18 cellular contexts compared by ENCODE assay signal in the genomic region with DNA sequence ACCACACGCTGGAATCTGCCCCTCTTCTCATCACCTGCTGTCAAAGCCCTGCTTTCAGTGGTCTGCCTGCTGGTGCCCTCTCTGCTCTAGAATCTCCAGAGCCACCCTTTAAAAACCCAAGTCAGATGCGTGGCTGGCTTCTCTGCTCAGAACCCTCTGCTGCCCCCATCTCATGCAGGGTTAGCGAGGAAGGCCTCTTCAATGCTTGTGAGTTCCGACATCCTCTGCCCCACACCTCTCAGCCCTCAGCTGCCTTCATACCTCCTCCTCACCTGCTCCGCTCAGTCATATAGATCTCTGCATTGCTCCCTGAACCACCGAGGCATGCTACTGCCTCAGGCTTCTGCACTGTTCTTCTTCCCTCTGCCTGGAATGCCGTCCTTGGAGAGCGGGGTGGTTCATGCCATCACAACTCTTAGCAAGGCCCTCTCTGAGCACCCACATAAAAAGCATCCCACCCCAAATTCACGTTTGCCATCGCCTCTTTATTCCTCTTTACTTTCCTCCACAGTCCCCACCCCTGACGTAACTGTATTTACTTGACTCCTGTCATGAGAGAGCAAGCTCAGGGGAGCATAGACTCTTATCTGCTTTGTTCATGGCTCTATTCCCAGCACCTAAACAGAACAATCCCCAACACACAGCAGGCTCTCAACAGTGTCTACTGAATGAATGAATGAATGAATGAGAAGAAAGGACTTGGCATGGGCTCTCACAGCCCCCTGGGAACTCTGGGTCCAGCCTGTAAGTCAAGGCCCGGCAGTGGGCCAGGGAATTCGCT. TPM values are rescaled to one million over a fixed set of nuclear protein-coding genes. Genes with fewer than 3 reads are reported as not detected.
A peak's percentile ranks its signal among the peaks of the same experiment; 100 is the strongest.
DNase-seq lines count a peak whose midpoint lies in the region; ATAC-seq, FAIRE-seq and TF ChIP-seq lines count a peak whose summit lies in the region.
"Had no signal": no experiment of that assay in that cellular context is flagged by ENCODE, and none has a peak within 500 bp of the region (broad histone marks: within the 10 kb centered on the region; RNA-seq: fewer than 3 reads in every experiment).

No MANE protein-coding gene starts in this region.

- H3K27me3 ChIP-seq in ACC112 (ENCODE audit: insufficient read depth, low read length) (no peaks in the 10 kb centered on the region), astrocyte (ENCODE audit: insufficient read depth, low read length) (no peaks in the 10 kb centered on the region), heart right ventricle (no peaks in the 10 kb centered on the region), pancreas (no peaks in the 10 kb centered on the region), PC-9 (ENCODE audit: insufficient read depth, low read depth) (no peaks in the 10 kb centered on the region)
- H3K27me3 ChIP-seq: dorsolateral prefrontal cortex had no signal

- H3K27me3 Mint-ChIP-seq in astrocyte (ENCODE audit: low read depth, unreplicated experiment), result no peaks in the 10 kb centered on the region
- H3K27me3 Mint-ChIP-seq: T-cell had no signal

- H2AFZ ChIP-seq in ACC112 (ENCODE audit: low read length, unreplicated experiment) (no peak overlapping the region), astrocyte (ENCODE audit: low read depth, low read length) (no peak overlapping the region), PC-9 (no peak overlapping the region)

- DNase-seq in astrocyte (ENCODE audit: low read depth), result no peak
- no peak for DNase-seq in heart right ventricle
- DNase-seq in pancreas, result peak in 2 of 6 donors; percentile 15 to 46
- no peak for DNase-seq in PC-9
- no peak for DNase-seq in DMS53 treated with DMSO at 0.1 percent for 48 hours (lab: John Stamatoyannopoulos, UW; ENCODE audit: unreplicated experiment)
- DNase-seq in medulla oblongata (ENCODE audit: extremely low spot score), result no peak
- no peak for DNase-seq in putamen (ENCODE audit: low spot score)
- DNase-seq: activated CD4-positive, alpha-beta T cell treated with anti-CD3 and anti-CD28 coated beads for 4 hours; activated T-cell treated with anti-CD3 and anti-CD28 coated beads, Interleukin-2, amount 50 U/mL, for 48 hours; amygdala; DMS 273 treated with DMSO at 0.1 percent for 48 hours; PC-3; small intestine; T-cell had no signal

- CTCF ChIA-PET in PC-9 (lab: Charles Lee), result interaction anchor here (0.5 kb wide), 1 partner anchor 56 kb away, joined by 3 read pairs; no protein-coding TSS in a partner anchor

- H3K9me3 ChIP-seq in astrocyte (ENCODE audit: insufficient read depth, low read depth, low read length), result no peaks in the 10 kb centered on the region
- H3K9me3 ChIP-seq in heart right ventricle, result no peaks in the 10 kb centered on the region
- H3K9me3 ChIP-seq in pancreas, result no peaks in the 10 kb centered on the region
- H3K9me3 ChIP-seq in PC-9 (ENCODE audit: insufficient read depth, low read depth), result no peaks in the 10 kb centered on the region

- peak overlapping the region; percentile 67 for H3K27ac Mint-ChIP-seq in astrocyte (ENCODE audit: unreplicated experiment)
- H3K27ac Mint-ChIP-seq: natural killer cell treated with Interleukin-12 subunit alpha and Interleukin-12 subunit beta and Interleukin-15 and Interleukin-18, amount 100 ng/mL, for 72 hours; T-cell had no signal

- POLR2A ChIA-PET in PC-9 (lab: Charles Lee; ENCODE audit: unreplicated experiment), result no interaction called here

- 45 to 60% methylated on average over 13 of the region's 13 CpGs for WGBS in heart right ventricle, 2 donors
- 59% methylated on average over 13 of the region's 13 CpGs for WGBS in pancreas, 2 donors

- H3K4me2 ChIP-seq in astrocyte (ENCODE audit: low read length) (peak overlapping the region; percentile 53), PC-9 (no peak overlapping the region)

- BruUV-seq in PC-9 (replicated peaks; lab: Mats Ljungman, UMichigan), result no TSS peak

- peaks cover 79% of the 10 kb centered on the region for H3K4me1 Mint-ChIP-seq in astrocyte (ENCODE audit: low read depth, unreplicated experiment)
- H3K4me1 Mint-ChIP-seq: T-cell had no signal

- ATAC-seq in heart right ventricle (peak; percentile 43 to 82 (median 75)), pancreas (peak; percentile 51 to 84 (median 72))
- ATAC-seq: natural killer cell treated with Interleukin-12 subunit alpha and Interleukin-12 subunit beta and Interleukin-15 and Interleukin-18, amount 100 ng/mL, for 72 hours; PC-3; T-cell had no signal

- no peak for TF ChIP-seq CTCF in astrocyte (IDR thresholded peaks at IDR 0.05; ENCODE audit: insufficient read depth, low read depth, low read length)
- TF ChIP-seq CTCF in heart right ventricle (IDR thresholded peaks at IDR 0.05), result no peak
- TF ChIP-seq CTCF in pancreas (IDR thresholded peaks at IDR 0.05), result no peak
- no peak for TF ChIP-seq CTCF in PC-9 (conservative IDR thresholded peaks at IDR 0.05)

- H3K9me2 ChIP-seq in PC-9 (ENCODE audit: insufficient read depth), result no peaks in the 10 kb centered on the region

- H3F3A ChIP-seq in PC-9 (ENCODE audit: insufficient read depth, low read depth), result peaks cover 7% of the 10 kb centered on the region

- peaks cover 28% of the 10 kb centered on the region for H3K4me1 ChIP-seq in ACC112 (ENCODE audit: control insufficient read depth, insufficient read depth, low read length, unreplicated experiment)
- H3K4me1 ChIP-seq in astrocyte (ENCODE audit: insufficient read depth, low read length), result peaks cover 64% of the 10 kb centered on the region
- H3K4me1 ChIP-seq in heart right ventricle, result peaks cover 20 to 99% (median 88%) of the 10 kb centered on the region in 9 donors
- H3K4me1 ChIP-seq in pancreas, result peaks cover 25 to 57% (median 44%) of the 10 kb centered on the region in 3 donors
- H3K4me1 ChIP-seq in PC-9 (replicated peaks; ENCODE audit: insufficient read depth), result peaks cover 27% of the 10 kb centered on the region

- FAIRE-seq in astrocyte (lab: Jason Lieb, UNC) (no peak), pancreas (lab: Jason Lieb, UNC) (no peak)
- FAIRE-seq: keratinocyte, small intestine had no signal

- H3K9ac ChIP-seq in astrocyte (ENCODE audit: low read length), result peak overlapping the region; percentile 70

- H3K9me3 Mint-ChIP-seq in astrocyte (ENCODE audit: unreplicated experiment), result no peaks in the 10 kb centered on the region
- H3K9me3 Mint-ChIP-seq: natural killer cell treated with Interleukin-12 subunit alpha and Interleukin-12 subunit beta and Interleukin-15 and Interleukin-18, amount 100 ng/mL, for 72 hours; T-cell had no signal

- H3K36me3 ChIP-seq in ACC112 (ENCODE audit: insufficient read depth, low read length) (0 out of 2 replicates have a peak, but pooled peaks cover 3% of the 10 kb centered on the region), astrocyte (ENCODE audit: insufficient read depth, low read length) (no peaks in the 10 kb centered on the region), heart right ventricle (no peaks in the 10 kb centered on the region), pancreas (no peaks in the 10 kb centered on the region), PC-9 (ENCODE audit: low read depth) (0 out of 2 replicates have a peak, but pooled peaks cover 8% of the 10 kb centered on the region)

- peaks cover 96% of the 10 kb centered on the region for H3K79me2 ChIP-seq in ACC112 (ENCODE audit: control insufficient read depth, insufficient read depth, low read length, unreplicated experiment)
- peaks cover 98% of the 10 kb centered on the region for H3K79me2 ChIP-seq in astrocyte (ENCODE audit: insufficient read depth, low read length)
- H3K79me2 ChIP-seq in PC-9 (ENCODE audit: low read depth), result peaks cover 99% of the 10 kb centered on the region

- peak overlapping the region; percentile 44; the same call in 1 of the 2 replicates for H3K27ac ChIP-seq in ACC112 (ENCODE audit: low read depth, low read length)
- peak overlapping the region; percentile 85 for H3K27ac ChIP-seq in astrocyte (ENCODE audit: low read depth, low read length)
- H3K27ac ChIP-seq in heart right ventricle, result peak overlapping the region in 9 of 10 donors; percentile 33 to 98 (median 68)
- H3K27ac ChIP-seq in pancreas, result peak overlapping the region; percentile 30 to 80 (median 50)
- H3K27ac ChIP-seq in PC-9, result no peak overlapping the region

- H4K20me1 ChIP-seq in astrocyte (ENCODE audit: insufficient read depth, low read length) (peaks cover 92% of the 10 kb centered on the region), PC-9 (ENCODE audit: insufficient read depth) (peaks cover 31% of the 10 kb centered on the region)

- intact Hi-C loops in heart right ventricle (cut with DNase I), result loop anchor here in 2 of 10 donors (5.0 kb wide), 2 partner anchors 36 to 46 kb away; no protein-coding TSS in a partner anchor
- intact Hi-C loops in pancreas (cut with DNase I), result no loop called here
- intact Hi-C loops in PC-9 (cut with micrococcal nuclease; ENCODE audit: unreplicated experiment), result no loop called here

- no peak overlapping the region for H3K4me3 ChIP-seq in ACC112 (ENCODE audit: low read depth, low read length)
- no peak overlapping the region for H3K4me3 ChIP-seq in astrocyte (ENCODE audit: insufficient read depth, low read depth, low read length)
- no peak overlapping the region for H3K4me3 ChIP-seq in heart right ventricle
- H3K4me3 ChIP-seq in pancreas, result no peak overlapping the region
- H3K4me3 ChIP-seq in PC-9, result no peak overlapping the region
- H3K4me3 ChIP-seq: dorsolateral prefrontal cortex had no signal

- peaks cover 13% of the 10 kb centered on the region for H3K36me3 Mint-ChIP-seq in astrocyte (ENCODE audit: low read depth, unreplicated experiment)
- H3K36me3 Mint-ChIP-seq: natural killer cell treated with Interleukin-12 subunit alpha and Interleukin-12 subunit beta and Interleukin-15 and Interleukin-18, amount 100 ng/mL, for 72 hours; T-cell had no signal

- H3K4me3 Mint-ChIP-seq in astrocyte (ENCODE audit: unreplicated experiment), result peak overlapping the region; percentile 17
- H3K4me3 Mint-ChIP-seq: natural killer cell treated with Interleukin-12 subunit alpha and Interleukin-12 subunit beta and Interleukin-15 and Interleukin-18, amount 100 ng/mL, for 72 hours; T-cell had no signal

RNA-seq across cellular contexts. Expression of a gene that starts 10.4 kb away (rescaled TPM):
- total RNA-seq in astrocyte, result 53.4 and 54.5 TPM in 2 replicates
- total RNA-seq in heart right ventricle, result 10 to 100 TPM; 13.9 to 26.6 (median 18.0) TPM
- 10 to 100 TPM in 1 of 2 donors, 1 to 10 TPM in 1; 5.7 to 19.2 TPM for polyA plus RNA-seq in heart right ventricle
- total RNA-seq in pancreas, result 10 to 100 TPM; 13.9 to 24.2 (median 22.7) TPM
- 10 to 100 TPM; 11.5 to 12.4 TPM for polyA plus RNA-seq in pancreas
- total RNA-seq in PC-9 (2021), result 22.7 and 23.8 TPM in 2 replicates
